ENCODE assay signal across 16 cellular contexts in genomic region chr13:111209613-111210012, GRCh38.
DNase-seq lines count a peak whose midpoint lies in the region; ATAC-seq and TF ChIP-seq lines count a peak whose summit lies in the region.
"Had no signal": no experiment of that assay in that cellular context is flagged by ENCODE, and none has a peak within 500 bp of the region (broad histone marks: within the 10 kb centered on the region; RNA-seq: fewer than 3 reads in every experiment).

No MANE protein-coding gene starts in this region.

- H3K27me3 ChIP-seq in H7 (ENCODE audit: control insufficient read depth, insufficient read depth, low read length) (no peaks in the 10 kb centered on the region), subcutaneous abdominal adipose tissue (ENCODE audit: control insufficient read depth in 5 of 5, insufficient read depth in 4 of 5, low read length in 5 of 5) (no peaks in the 10 kb centered on the region)
- H3K27me3 ChIP-seq: body of pancreas, ovary had no signal

- peaks cover 89% of the 10 kb centered on the region for H3K4me1 Mint-ChIP-seq in chondrocyte (ENCODE audit: low read depth)

- no peaks in the 10 kb centered on the region for H3K9me3 ChIP-seq in subcutaneous abdominal adipose tissue (ENCODE audit: control insufficient read depth in 5 of 5, low read length in 5 of 5)
- H3K9me3 ChIP-seq: body of pancreas, ovary had no signal

- no peaks in the 10 kb centered on the region for H3K27me3 Mint-ChIP-seq in chondrocyte (ENCODE audit: low read depth)
- H3K27me3 Mint-ChIP-seq: CD4-positive, alpha-beta T cell had no signal

- DNase-seq in H7, result peak; percentile 17
- no peak for DNase-seq in chondrocyte (ENCODE audit: low spot score)
- peak; percentile 83 for DNase-seq in medulla oblongata (ENCODE audit: extremely low spot score)
- no peak for DNase-seq in GF-D8 (lab: John Stamatoyannopoulos, UW)
- no peak for DNase-seq in T1000 (lab: John Stamatoyannopoulos, UW)
- no peak for DNase-seq in DMS153 (lab: John Stamatoyannopoulos, UW)
- DNase-seq: activated CD4-positive, alpha-beta T cell treated with anti-CD3 and anti-CD28 coated beads, Interleukin-2, amount 50 U/mL, for 4 hours; body of pancreas; CD4-positive, alpha-beta T cell; NCI-H2081 treated with DMSO at 0.1 percent for 48 hours; NCI-H82; ovary had no signal

- no peak for ATAC-seq in HG03571 (IDR thresholded peaks at IDR 0.05; ENCODE audit: unreplicated experiment)

- H3K36me3 Mint-ChIP-seq in chondrocyte (ENCODE audit: low read depth), result peaks cover 2% of the 10 kb centered on the region

- H3K9me3 Mint-ChIP-seq in chondrocyte (ENCODE audit: low read depth), result no peaks in the 10 kb centered on the region
- H3K9me3 Mint-ChIP-seq: CD4-positive, alpha-beta T cell had no signal

- peak overlapping the region; percentile 89 for H3K27ac Mint-ChIP-seq in chondrocyte (ENCODE audit: unreplicated experiment)
- H3K27ac Mint-ChIP-seq: CD4-positive, alpha-beta T cell had no signal

- peaks cover 9 to 89% (median 63%) of the 10 kb centered on the region in 5 donors for H3K4me1 ChIP-seq in subcutaneous abdominal adipose tissue (ENCODE audit: control insufficient read depth in 5 of 5, insufficient read depth in 5 of 5, low read length in 5 of 5)

- peaks cover 2% of the 10 kb centered on the region; the same call in 1 of the 2 replicates for H3K36me3 ChIP-seq in H7 (replicated peaks; ENCODE audit: control insufficient read depth, insufficient read depth, low read length)
- peaks cover 0 to 14% (median 7%) of the 10 kb centered on the region in 5 donors for H3K36me3 ChIP-seq in subcutaneous abdominal adipose tissue (ENCODE audit: control insufficient read depth in 5 of 5, insufficient read depth in 5 of 5, low read length in 5 of 5)
- H3K36me3 ChIP-seq: ovary had no signal

- peak overlapping the region in 1 of 5 donors; percentile 42 for H3K9ac ChIP-seq in subcutaneous abdominal adipose tissue (ENCODE audit: low read length in 5 of 5)

- peak overlapping the region; percentile 56 for H3K4me3 Mint-ChIP-seq in chondrocyte (ENCODE audit: unreplicated experiment)
- H3K4me3 Mint-ChIP-seq: CD4-positive, alpha-beta T cell had no signal

- TF ChIP-seq CTCF in chondrocyte (IDR thresholded peaks at IDR 0.05), result no peak

- H3K27ac ChIP-seq in subcutaneous abdominal adipose tissue (ENCODE audit: low read depth, low read length), result peak overlapping the region; percentile 54
- H3K27ac ChIP-seq: ovary, RWPE1 had no signal

- H3K4me3 ChIP-seq in H7 (ENCODE audit: insufficient read depth, low read depth, low read length) (no peak overlapping the region), subcutaneous abdominal adipose tissue (ENCODE audit: low read depth in 1 of 5, low read length in 5 of 5) (peak overlapping the region in 3 of 5 donors; percentile 4 to 32 (median 19))
- H3K4me3 ChIP-seq: body of pancreas, lung, ovary had no signal

Comparison
In these comparisons a context has a peak if more than half of its experiments do, and no peak if none do; other contexts are left out.
1. DNase-seq: peak in H7 (single experiment) and medulla oblongata (single experiment); none in chondrocyte (single experiment), GF-D8 (single experiment), T1000 (single experiment) and DMS153 (single experiment).